ENCODE assay signal across 25 cellular contexts in genomic region chr10:109089779-109090178, GRCh38.
"Had no signal": no experiment of that assay in that cellular context is flagged by ENCODE, and none has a peak within 500 bp of the region (broad histone marks: within the 10 kb centered on the region; RNA-seq: fewer than 3 reads in every experiment).

No MANE protein-coding gene starts in this region.

- H3K4me3 Mint-ChIP-seq: IgD-negative memory B cell had no signal

- H3K4me3 ChIP-seq: K562, SJSA1, SK-N-MC had no signal

- H3K36me3 Mint-ChIP-seq: IgD-negative memory B cell had no signal

- H3K4me1 ChIP-seq: SJSA1 had no signal

- H3K27me3 Mint-ChIP-seq: IgD-negative memory B cell had no signal

- H3K36me3 ChIP-seq: SJSA1 had no signal

- H3K9ac ChIP-seq: KMS-11 had no signal

- H3K27me3 ChIP-seq: SJSA1 had no signal

- H3K4me2 ChIP-seq: KMS-11 had no signal

- ATAC-seq: K562 had no signal

- H3K27ac ChIP-seq: KMS-11, SJSA1, SK-N-MC had no signal

- H3K9me3 ChIP-seq: SJSA1 had no signal

- FAIRE-seq: HTR-8/SVneo, K562, RCC 7860 had no signal

- H3K27ac Mint-ChIP-seq: IgD-negative memory B cell had no signal

- DNase-seq: Kasumi-1, MM.1S, NCI-H1092 treated with DMSO at 0.1 percent for 48 hours, NCI-H1436, NCI-H187 treated with DMSO at 0.1 percent for 48 hours, NCI-H2081, NCI-H2107, NCI-H2171, NCI-H226, NCI-H446, NCI-H510A, NCI-H524 treated with DMSO at 0.1 percent for 48 hours, NCI-H69, NCI-H774, Right ventricle myocardium superior, RPMI8226, SIG-M5, SW 1271 had no signal

- H3K4me1 Mint-ChIP-seq: IgD-negative memory B cell had no signal
